Comparison of ENCODE assay signal across 33 cellular contexts in genomic region chr10:7833210-7833609, GRCh38. TPM values are rescaled to one million over a fixed set of nuclear protein-coding genes. Genes with fewer than 3 reads are reported as not detected.
DNase-seq lines count a peak whose midpoint lies in the region; ATAC-seq and TF ChIP-seq lines count a peak whose summit lies in the region.
"Had no signal": no experiment of that assay in that cellular context is flagged by ENCODE, and none has a peak within 500 bp of the region (broad histone marks: within the 10 kb centered on the region; RNA-seq: fewer than 3 reads in every experiment).

No MANE protein-coding gene starts in this region.

- BruUV-seq in PC-3 (replicated peaks; lab: Mats Ljungman, UMichigan) = no TSS peak

- no peaks in the 10 kb centered on the region for H4K20me1 ChIP-seq in PC-3 (ENCODE audit: low read length)

- H3K27me3 Mint-ChIP-seq in T-helper 17 cell = no peaks in the 10 kb centered on the region
- H3K27me3 Mint-ChIP-seq: B cell; CD4-positive, alpha-beta memory T cell; CD4-positive, alpha-beta T cell; CD4-positive, CD25-positive, alpha-beta regulatory T cell; CD8-positive, alpha-beta memory T cell had no signal

- peaks cover 4% of the 10 kb centered on the region for H3K36me3 Mint-ChIP-seq in T-helper 17 cell (ENCODE audit: low read depth)

- intact Hi-C loops in PC-3 (cut with micrococcal nuclease) = no loop called here

- H3K4me1 ChIP-seq in HEK293 (ENCODE audit: control insufficient read depth, insufficient read depth, low read length) (peaks cover 2% of the 10 kb centered on the region; the same call in 1 of the 2 replicates), PC-3 (ENCODE audit: insufficient read depth, low read length) (no peaks in the 10 kb centered on the region)
- H3K4me1 ChIP-seq: A549; BE2C; BLaER1; BLaER1 treated with 17β-estradiol and CSF1 and Interleukin-3, amounts not matched to agents 10 nM and 100 nM; Caco-2 had no signal

- peak; percentile 4 for DNase-seq in LHCN-M2 (ENCODE audit: low read depth)
- no peak for DNase-seq in T-helper 17 cell
- DNase-seq in NCI-H226 = no peak
- no peak for DNase-seq in NCI-H524 treated with DMSO at 0.1 percent for 48 hours (lab: John Stamatoyannopoulos, UW)
- no peak for DNase-seq in PC-3
- DNase-seq: 8988T; ACHN; AML-193; BE2C; C1 segment of cervical spinal cord; Caco-2; Calu3; CD4-positive, alpha-beta memory T cell; CD4-positive, alpha-beta T cell; CD4-positive, CD25-positive, alpha-beta regulatory T cell; CD8-positive, alpha-beta memory T cell; CD8-positive, alpha-beta T cell; COR-L47; DMS 273 treated with DMSO at 0.1 percent for 48 hours; DMS153; DMS53; DMS79; DMS79 treated with DMSO at 0.1 percent for 48 hours; DND-41; EL had no signal

- no peak overlapping the region for H2AFZ ChIP-seq in PC-3 (ENCODE audit: low read length)

- H3K4me3 Mint-ChIP-seq in T-helper 17 cell = no peak overlapping the region
- H3K4me3 Mint-ChIP-seq: B cell; CD14-positive monocyte; CD4-positive, alpha-beta T cell; CD8-positive, alpha-beta memory T cell; CD8-positive, alpha-beta T cell had no signal

- H3K27ac Mint-ChIP-seq in T-helper 17 cell = peak overlapping the region; percentile 21
- H3K27ac Mint-ChIP-seq: B cell; CD14-positive monocyte; CD4-positive, alpha-beta T cell; CD4-positive, CD25-positive, alpha-beta regulatory T cell; CD8-positive, alpha-beta memory T cell; CD8-positive, alpha-beta T cell had no signal

- H3K4me3 ChIP-seq in HEK293 (ENCODE audit: low read depth, low read length) (no peak overlapping the region), PC-3 (ENCODE audit: low read length) (no peak overlapping the region)
- H3K4me3 ChIP-seq: A549; BLaER1; BLaER1 treated with 17β-estradiol and CSF1 and Interleukin-3, amounts not matched to agents 10 nM and 100 nM had no signal

- CTCF ChIA-PET in HEK293 (lab: Yijun Ruan, JAX) = no interaction called here
- CTCF ChIA-PET in PC-3 (lab: Charles Lee) = no interaction called here

- POLR2A ChIA-PET in HEK293 (lab: Yijun Ruan, JAX) = no interaction called here
- POLR2A ChIA-PET in PC-3 (lab: Charles Lee; ENCODE audit: unreplicated experiment) = no interaction called here

- H3K4me2 ChIP-seq in PC-3 (ENCODE audit: low read length) = no peak overlapping the region
- H3K4me2 ChIP-seq: A549; BLaER1; BLaER1 treated with 17β-estradiol and CSF1 and Interleukin-3, amounts not matched to agents 10 nM and 100 nM had no signal

- no peaks in the 10 kb centered on the region for H3K79me2 ChIP-seq in PC-3 (ENCODE audit: low read length)

- TF ChIP-seq CTCF in HEK293 (tag by site-specific recombination; IDR thresholded peaks at IDR 0.05) (no peak), PC-3 (conservative IDR thresholded peaks at IDR 0.05; ENCODE audit: low read depth, low read length) (no peak)

- no peaks in the 10 kb centered on the region for H3K27me3 ChIP-seq in PC-3 (ENCODE audit: low read length)
- H3K27me3 ChIP-seq: BE2C; BLaER1; BLaER1 treated with 17β-estradiol and CSF1 and Interleukin-3, amounts not matched to agents 10 nM and 100 nM had no signal

- no peak overlapping the region for H3K9ac ChIP-seq in PC-3 (ENCODE audit: low read length)
- H3K9ac ChIP-seq: BLaER1; BLaER1 treated with 17β-estradiol and CSF1 and Interleukin-3, amounts not matched to agents 10 nM and 100 nM had no signal

- no peak overlapping the region for H3K27ac ChIP-seq in HEK293 (ENCODE audit: extremely low read depth, low read depth, low read length)
- no peak overlapping the region for H3K27ac ChIP-seq in PC-3 (ENCODE audit: low read length)
- H3K27ac ChIP-seq: 22Rv1; A549; BLaER1; BLaER1 treated with 17β-estradiol and CSF1 and Interleukin-3, amounts not matched to agents 10 nM and 100 nM; C4-2B had no signal

- H3K9me3 ChIP-seq in HEK293 (ENCODE audit: control insufficient read depth, insufficient read depth, low read depth, low read length) (no peaks in the 10 kb centered on the region), T-helper 17 cell (ENCODE audit: control insufficient read depth, low read length, poor library complexity, severe bottlenecking) (no peaks in the 10 kb centered on the region), PC-3 (ENCODE audit: low read length) (no peaks in the 10 kb centered on the region)
- H3K9me3 ChIP-seq: A549, BE2C, BLaER1, Caco-2 had no signal

- H3K4me1 Mint-ChIP-seq in T-helper 17 cell = peaks cover 45% of the 10 kb centered on the region

- no peaks in the 10 kb centered on the region for H3F3A ChIP-seq in PC-3 (ENCODE audit: low read length, unreplicated experiment)

- no peak for ATAC-seq in T-helper 17 cell
- ATAC-seq in PC-3 = no peak
- ATAC-seq: A549; CD8-positive, alpha-beta T cell had no signal

- no peaks in the 10 kb centered on the region for H3K36me3 ChIP-seq in HEK293 (ENCODE audit: control insufficient read depth in 2 of 2, insufficient read depth in 1 of 2, low read length in 2 of 2)
- H3K36me3 ChIP-seq in PC-3 (ENCODE audit: low read depth, low read length) = no peaks in the 10 kb centered on the region

- no peaks in the 10 kb centered on the region for H3K9me2 ChIP-seq in PC-3 (replicated peaks; ENCODE audit: low read length)

TF ChIP-seq in HEK293, 187 proteins besides CTCF, POLR2A, EP300 and RAD21:
- TF ChIP-seq ZNF518A (tag by site-specific recombination; conservative IDR thresholded peaks at IDR 0.05; ENCODE audit: low read depth) (no peak), SCRT2 (tag by site-specific recombination; IDR thresholded peaks at IDR 0.05) (peak; percentile 95), GLIS1 (tag by site-specific recombination; IDR thresholded peaks at IDR 0.05) (no peak), KLF1 (tag by site-specific recombination; IDR thresholded peaks at IDR 0.05) (no peak), SCRT1 (tag by site-specific recombination; IDR thresholded peaks at IDR 0.05; ENCODE audit: borderline replicate concordance) (0 out of 2 replicates have a peak, but pooled peaks have one; percentile 39)

RNA-seq across cellular contexts. Expression of gene TAF3, which starts 14.9 kb away (rescaled TPM):
- total RNA-seq in LHCN-M2 (2014; rRNA removed) = 3.3 and 3.4 TPM in 2 replicates
- 4.0 TPM for polyA plus RNA-seq in LHCN-M2 (2012)
- 10 to 100 TPM; 17.0 to 18.4 TPM for total RNA-seq in T-helper 17 cell
- total RNA-seq in PC-3 (2014; rRNA removed) = 1.2 and 2.0 TPM in 2 replicates

RNA-seq across cellular contexts. Expression of gene ATP5F1C, which starts 45.2 kb away (rescaled TPM):
- total RNA-seq in LHCN-M2 (2014; rRNA removed) (301 and 304 TPM in 2 replicates), T-helper 17 cell (100 to 1,000 TPM; 115 to 117 TPM), PC-3 (2014; rRNA removed) (167 and 177 TPM in 2 replicates)
- polyA plus RNA-seq in LHCN-M2 (2012) = 227 TPM

RNA-seq across cellular contexts. Expression of gene KIN, which starts 45.4 kb away (rescaled TPM):
- total RNA-seq in LHCN-M2 (2014; rRNA removed) = 11.1 and 12.5 TPM in 2 replicates
- 5.9 TPM for polyA plus RNA-seq in LHCN-M2 (2012)
- 1 to 10 TPM; 6.3 to 8.6 TPM for total RNA-seq in T-helper 17 cell
- 2.4 and 7.3 TPM in 2 replicates for total RNA-seq in PC-3 (2014; rRNA removed)
